Comparison of ENCODE assay signal across 1 cellular context in genomic region chr6:116221067-116221466, GRCh38.
TF ChIP-seq lines count a peak whose summit lies in the region.

No MANE protein-coding gene starts in this region.

TF ChIP-seq in SK-N-SH treated with all-trans-retinoic acid at 6 μM for 48 hours, 23 proteins besides CTCF, POLR2A, EP300 and RAD21 (continued from another document):
- TF ChIP-seq TSHZ2 (CRISPR knock-in tag; IDR thresholded peaks at IDR 0.05) (no peak), CREB5 (CRISPR knock-in tag; IDR thresholded peaks at IDR 0.05; ENCODE audit: low read depth) (no peak), TCF4 (CRISPR knock-in tag; IDR thresholded peaks at IDR 0.05; ENCODE audit: borderline replicate concordance) (no peak), GLIS3 (CRISPR knock-in tag; IDR thresholded peaks at IDR 0.05) (no peak), ZC3H10 (CRISPR knock-in tag; IDR thresholded peaks at IDR 0.05) (no peak), ZFP3 (CRISPR knock-in tag; IDR thresholded peaks at IDR 0.05) (no peak), SNAI2 (CRISPR knock-in tag; IDR thresholded peaks at IDR 0.05) (no peak), ESRRG (CRISPR knock-in tag; IDR thresholded peaks at IDR 0.05) (no peak), ISL1 (CRISPR knock-in tag; IDR thresholded peaks at IDR 0.05) (no peak), ARNTL (CRISPR knock-in tag; IDR thresholded peaks at IDR 0.05; ENCODE audit: borderline replicate concordance, low read depth) (no peak), OSR1 (CRISPR knock-in tag; IDR thresholded peaks at IDR 0.05) (no peak), BACH2 (CRISPR knock-in tag; IDR thresholded peaks at IDR 0.05; ENCODE audit: borderline replicate concordance) (no peak), ZFP30 (CRISPR knock-in tag; IDR thresholded peaks at IDR 0.05) (no peak), PATZ1 (CRISPR knock-in tag; IDR thresholded peaks at IDR 0.05; ENCODE audit: borderline replicate concordance) (no peak), ZNF70 (CRISPR knock-in tag; IDR thresholded peaks at IDR 0.05) (no peak)
